In the genomic region with DNA sequence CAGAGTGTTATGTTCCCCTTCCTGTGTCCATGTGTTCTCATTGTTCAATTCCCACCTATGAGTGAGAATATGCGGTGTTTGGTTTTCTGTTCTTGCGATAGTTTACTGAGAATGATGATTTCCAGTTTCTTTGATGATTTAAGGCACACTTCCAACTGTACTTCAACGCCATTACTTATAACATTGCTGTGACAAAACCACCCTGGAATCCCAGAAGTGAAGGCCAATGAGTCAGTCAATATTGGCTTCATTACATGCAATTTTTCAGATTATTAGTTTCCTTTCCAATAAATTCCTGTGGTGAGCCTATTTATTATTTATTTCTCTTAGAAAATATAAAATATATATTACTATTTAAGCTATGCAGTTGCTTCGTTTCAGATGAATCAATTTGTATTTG, we compare ENCODE assay signal across 6 cellular contexts.
A peak's percentile ranks its signal among the peaks of the same experiment; 100 is the strongest.
DNase-seq lines count a peak whose midpoint lies in the region; ATAC-seq, FAIRE-seq and TF ChIP-seq lines count a peak whose summit lies in the region.
"Not testable (repeated sequence)": the region's sequence is repeated elsewhere in the genome, so short reads cannot be mapped to it uniquely, and the experiment has no call there.

No MANE protein-coding gene starts in this region.

- H3K79me2 ChIP-seq in PC-3 (ENCODE audit: low read length); astrocyte (ENCODE audit: insufficient read depth, low read length): not testable (repeated sequence)

- H3K9me3 Mint-ChIP-seq in astrocyte (ENCODE audit: unreplicated experiment) = not testable (repeated sequence)

- H4K20me1 ChIP-seq in PC-3 (ENCODE audit: low read length); astrocyte (ENCODE audit: insufficient read depth, low read length): not testable (repeated sequence)

- not testable (repeated sequence) for FAIRE-seq in astrocyte (lab: Jason Lieb, UNC)

- H3K4me3 ChIP-seq in PC-3 (ENCODE audit: low read length); astrocyte (ENCODE audit: insufficient read depth, low read depth, low read length); choroid plexus epithelial cell (ENCODE audit: low read depth, low read length); foreskin fibroblast (ENCODE audit: low read depth in 1 of 2, low read length in 2 of 2): not testable (repeated sequence)

- H3K36me3 ChIP-seq in PC-3 (ENCODE audit: low read depth, low read length); astrocyte (ENCODE audit: insufficient read depth, low read length): not testable (repeated sequence)

- H3K27me3 Mint-ChIP-seq in astrocyte (ENCODE audit: low read depth, unreplicated experiment) = not testable (repeated sequence)

- intact Hi-C loops in PC-3 (cut with micrococcal nuclease) = loop anchor here (5.0 kb wide), 1 partner anchor 313 kb away; no protein-coding TSS in a partner anchor

- POLR2A ChIA-PET in PC-3 (lab: Charles Lee; ENCODE audit: unreplicated experiment) = not testable (repeated sequence)

- H2AFZ ChIP-seq in PC-3 (ENCODE audit: low read length); astrocyte (ENCODE audit: low read depth, low read length): not testable (repeated sequence)

- CTCF ChIA-PET in PC-3 (lab: Charles Lee) = not testable (repeated sequence)

- not testable (repeated sequence) for BruUV-seq in PC-3 (replicated peaks; lab: Mats Ljungman, UMichigan)

- not testable (repeated sequence) for H3K9me3 ChIP-seq in PC-3 (ENCODE audit: low read length); astrocyte (ENCODE audit: insufficient read depth, low read depth, low read length)

- not testable (repeated sequence) for H3K27me3 ChIP-seq in PC-3 (ENCODE audit: low read length); astrocyte (ENCODE audit: insufficient read depth, low read length)

- H3K4me1 ChIP-seq in PC-3 (ENCODE audit: insufficient read depth, low read length); astrocyte (ENCODE audit: insufficient read depth, low read length): not testable (repeated sequence)

- H3K36me3 Mint-ChIP-seq in astrocyte (ENCODE audit: low read depth, unreplicated experiment) = not testable (repeated sequence)

- H3K27ac ChIP-seq in PC-3 (ENCODE audit: low read length); astrocyte (ENCODE audit: low read depth, low read length): not testable (repeated sequence)

- H3K4me1 Mint-ChIP-seq in astrocyte (ENCODE audit: low read depth, unreplicated experiment) = not testable (repeated sequence)

- ATAC-seq in PC-3 = not testable (repeated sequence)

- H3K9me2 ChIP-seq in PC-3 (replicated peaks; ENCODE audit: low read length) = not testable (repeated sequence)

- H3K4me3 Mint-ChIP-seq in astrocyte (ENCODE audit: unreplicated experiment) = not testable (repeated sequence)

- TF ChIP-seq CTCF in PC-3 (conservative IDR thresholded peaks at IDR 0.05; ENCODE audit: low read depth, low read length); astrocyte (IDR thresholded peaks at IDR 0.05; ENCODE audit: insufficient read depth, low read depth, low read length); choroid plexus epithelial cell (conservative IDR thresholded peaks at IDR 0.05; ENCODE audit: low read depth, low read length); foreskin fibroblast (IDR thresholded peaks at IDR 0.05; ENCODE audit: low read depth, low read length): not testable (repeated sequence)

- H3K4me2 ChIP-seq in PC-3 (ENCODE audit: low read length); astrocyte (ENCODE audit: low read length): not testable (repeated sequence)

- not testable (repeated sequence) for H3F3A ChIP-seq in PC-3 (ENCODE audit: low read length, unreplicated experiment)

- H3K27ac Mint-ChIP-seq in astrocyte (ENCODE audit: unreplicated experiment) = not testable (repeated sequence)

- DNase-seq in ELR (ENCODE audit: low read depth) = peak; percentile 68
- DNase-seq in HCEC 1CT = peak; percentile 56
- peak; percentile 41 for DNase-seq in PC-3
- DNase-seq in astrocyte (ENCODE audit: low read depth) = peak; percentile 56
- peak; percentile 47 for DNase-seq in choroid plexus epithelial cell (ENCODE audit: low read depth)
- peak; percentile 14 to 44 for DNase-seq in foreskin fibroblast

- not testable (repeated sequence) for H3K9ac ChIP-seq in PC-3 (ENCODE audit: low read length); astrocyte (ENCODE audit: low read length)
